ENCODE assay signal across 8 cellular contexts in genomic region chr10:31083765-31084184, GRCh38. TPM values are rescaled to one million over a fixed set of nuclear protein-coding genes. Genes with fewer than 3 reads are reported as not detected.
DNase-seq lines count a peak whose midpoint lies in the region; ATAC-seq and TF ChIP-seq lines count a peak whose summit lies in the region.

No MANE protein-coding gene starts in this region.

- H3K27me3 Mint-ChIP-seq in activated B cell treated with CpG ODN at 0.5 μM for 24 hours: peaks cover 5% of the 10 kb centered on the region
- H3K27me3 Mint-ChIP-seq in memory B cell: peaks cover 7% of the 10 kb centered on the region
- peaks cover 0 to 3% of the 10 kb centered on the region in 2 donors for H3K27me3 Mint-ChIP-seq in stimulated activated naive B cell treated with anti-CD40 and anti-IgM and Interleukin-4, amounts not matched to agents 10 μg/mL and 1 μg/mL and 100 μg/mL, for 72 hours

- POLR2A ChIA-PET in activated B cell treated with CpG ODN at 0.5 μM for 24 hours (lab: Charles Lee): interaction anchor here (0.6 to 0.7 kb wide), 2 partner anchors 50 to 650 kb away, joined by 4 to 5 read pairs; no protein-coding TSS in a partner anchor

- H3K27ac Mint-ChIP-seq in activated B cell treated with CpG ODN at 0.5 μM for 24 hours (no peak overlapping the region), memory B cell (no peak overlapping the region)
- H3K27ac Mint-ChIP-seq in stimulated activated naive B cell treated with anti-CD40 and anti-IgM and Interleukin-4, amounts not matched to agents 10 μg/mL and 1 μg/mL and 100 μg/mL, for 72 hours: no peak overlapping the region

- H3K4me3 Mint-ChIP-seq in activated B cell treated with CpG ODN at 0.5 μM for 24 hours: no peak overlapping the region
- no peak overlapping the region for H3K4me3 Mint-ChIP-seq in memory B cell
- H3K4me3 Mint-ChIP-seq in stimulated activated naive B cell treated with anti-CD40 and anti-IgM and Interleukin-4, amounts not matched to agents 10 μg/mL and 1 μg/mL and 100 μg/mL, for 72 hours: no peak overlapping the region

- H3K9me3 Mint-ChIP-seq in activated B cell treated with CpG ODN at 0.5 μM for 24 hours (no peaks in the 10 kb centered on the region), memory B cell (no peaks in the 10 kb centered on the region)
- H3K9me3 Mint-ChIP-seq in stimulated activated naive B cell treated with anti-CD40 and anti-IgM and Interleukin-4, amounts not matched to agents 10 μg/mL and 1 μg/mL and 100 μg/mL, for 72 hours: no peaks in the 10 kb centered on the region

- peak; percentile 4 to 65 (median 58) for DNase-seq in NCI-H1417 (lab: John Stamatoyannopoulos, UW)
- no peak for DNase-seq in NCI-H1417 treated with DMSO at 0.1 percent for 48 hours (lab: John Stamatoyannopoulos, UW)
- peak; percentile 2 for DNase-seq in NCI-H2171 (lab: John Stamatoyannopoulos, UW)
- DNase-seq in activated B cell treated with CpG ODN at 0.5 μM for 24 hours: no peak
- peak; percentile 66 for DNase-seq in choroid plexus epithelial cell (ENCODE audit: low read depth)
- peak; percentile 7 to 10 for DNase-seq in memory B cell (ENCODE audit: low spot score in 2 of 2)
- peak; percentile 59 for DNase-seq in stimulated activated naive B cell treated with anti-CD40 and anti-IgM and Interleukin-4, amounts not matched to agents 10 μg/mL and 1 μg/mL and 100 μg/mL, for 72 hours

- H3K36me3 Mint-ChIP-seq in activated B cell treated with CpG ODN at 0.5 μM for 24 hours (ENCODE audit: low read depth) (no peaks in the 10 kb centered on the region), memory B cell (no peaks in the 10 kb centered on the region)
- no peaks in the 10 kb centered on the region for H3K36me3 Mint-ChIP-seq in stimulated activated naive B cell treated with anti-CD40 and anti-IgM and Interleukin-4, amounts not matched to agents 10 μg/mL and 1 μg/mL and 100 μg/mL, for 72 hours

- ATAC-seq in activated B cell treated with CpG ODN at 0.5 μM for 24 hours (ENCODE audit: low read depth): peak; percentile 64
- ATAC-seq in memory B cell (ENCODE audit: low read depth): no peak
- ATAC-seq in stimulated activated naive B cell treated with anti-CD40 and anti-IgM and Interleukin-4, amounts not matched to agents 10 μg/mL and 1 μg/mL and 100 μg/mL, for 72 hours (replicated peaks): peak; percentile 85 to 89
- ATAC-seq in HG03571 (IDR thresholded peaks at IDR 0.05; ENCODE audit: unreplicated experiment): no peak

- CTCF ChIA-PET in activated B cell treated with CpG ODN at 0.5 μM for 24 hours (lab: Charles Lee): interaction anchor here (0.8 to 2.1 kb wide), 4 partner anchors 300 to 724 kb away, joined by 3 to 9 read pairs (median 3); no protein-coding TSS in a partner anchor

- H3K4me3 ChIP-seq in choroid plexus epithelial cell (ENCODE audit: low read depth, low read length): no peak overlapping the region

- TF ChIP-seq CTCF in activated B cell treated with CpG ODN at 0.5 μM for 24 hours (IDR thresholded peaks at IDR 0.05) (no peak), choroid plexus epithelial cell (conservative IDR thresholded peaks at IDR 0.05; ENCODE audit: low read depth, low read length) (peak; percentile 71)

- intact Hi-C loops in activated B cell treated with CpG ODN at 0.5 μM for 24 hours (cut with micrococcal nuclease): loop anchor here (1.0 to 2.0 kb wide), 6 partner anchors 235 to 725 kb away; partner anchors contain the start of gene ZEB1

- H3K4me1 Mint-ChIP-seq in activated B cell treated with CpG ODN at 0.5 μM for 24 hours (no peaks in the 10 kb centered on the region), memory B cell (no peaks in the 10 kb centered on the region)
- H3K4me1 Mint-ChIP-seq in stimulated activated naive B cell treated with anti-CD40 and anti-IgM and Interleukin-4, amounts not matched to agents 10 μg/mL and 1 μg/mL and 100 μg/mL, for 72 hours: peaks cover 4 to 5% of the 10 kb centered on the region in 2 donors

RNA-seq across cellular contexts. Expression of gene ZNF438, which starts 52.1 kb away (rescaled TPM):
- 2.9 and 3.9 TPM in 2 replicates for total RNA-seq in activated B cell treated with CpG ODN at 0.5 μM for 24 hours

Comparison
In these comparisons a context has a peak if more than half of its experiments do, and no peak if none do; other contexts are left out.
1. DNase-seq: peak in NCI-H1417 (3 of 3), NCI-H2171 (single experiment), choroid plexus epithelial cell (single experiment), memory B cell (2 of 2) and stimulated activated naive B cell treated with anti-CD40 and anti-IgM and Interleukin-4, amounts not matched to agents 10 μg/mL and 1 μg/mL and 100 μg/mL, for 72 hours (single experiment); none in NCI-H1417 treated with DMSO at 0.1 percent for 48 hours (single experiment) and activated B cell treated with CpG ODN at 0.5 μM for 24 hours (single experiment).
2. ATAC-seq: peak in activated B cell treated with CpG ODN at 0.5 μM for 24 hours (single experiment) and stimulated activated naive B cell treated with anti-CD40 and anti-IgM and Interleukin-4, amounts not matched to agents 10 μg/mL and 1 μg/mL and 100 μg/mL, for 72 hours (2 of 2); none in memory B cell (single experiment) and HG03571 (single experiment).